Comparison of ENCODE assay signal across 8 cellular contexts in genomic region chr1:39184354-39184818, GRCh38. TPM values are rescaled to one million over a fixed set of nuclear protein-coding genes. Genes with fewer than 3 reads are reported as not detected.
DNase-seq lines count a peak whose midpoint lies in the region; ATAC-seq and TF ChIP-seq lines count a peak whose summit lies in the region.

No MANE protein-coding gene starts in this region.

- peaks cover 50% of the 10 kb centered on the region for H3K4me1 Mint-ChIP-seq in activated CD4-positive, alpha-beta T cell treated with anti-CD3 and anti-CD28 coated beads, Interleukin-2, amount 10 ng/mL, durations not matched to agents 24 days and 14 days
- H3K4me1 Mint-ChIP-seq in activated T-helper 2 cell treated with anti-CD3 and anti-CD28 coated beads, Interferon-gamma antibody, Interleukin-2, Interleukin-4, amounts not matched to agents 10 μg/mL and 5 μg/mL and 100 μg/mL, durations not matched to agents 14 hours and 24 hours and 36 hours (ENCODE audit: low read depth): peaks cover 49% of the 10 kb centered on the region

- H3K9me3 Mint-ChIP-seq in activated CD4-positive, alpha-beta T cell treated with anti-CD3 and anti-CD28 coated beads, Interleukin-2, amount 10 ng/mL, durations not matched to agents 24 days and 14 days: no peaks in the 10 kb centered on the region
- no peaks in the 10 kb centered on the region for H3K9me3 Mint-ChIP-seq in activated T-helper 2 cell treated with anti-CD3 and anti-CD28 coated beads, Interferon-gamma antibody, Interleukin-2, Interleukin-4, amounts not matched to agents 10 μg/mL and 5 μg/mL and 100 μg/mL, durations not matched to agents 14 hours and 24 hours and 36 hours

- H3K4me3 Mint-ChIP-seq in activated CD4-positive, alpha-beta T cell treated with anti-CD3 and anti-CD28 coated beads, Interleukin-2, amount 10 ng/mL, durations not matched to agents 24 days and 14 days: peak overlapping the region; percentile 74
- peak overlapping the region; percentile 5 for H3K4me3 Mint-ChIP-seq in activated T-helper 2 cell treated with anti-CD3 and anti-CD28 coated beads, Interferon-gamma antibody, Interleukin-2, Interleukin-4, amounts not matched to agents 10 μg/mL and 5 μg/mL and 100 μg/mL, durations not matched to agents 14 hours and 24 hours and 36 hours (ENCODE audit: low read depth)

- peak; percentile 8 for ATAC-seq in left lung

- H3K36me3 Mint-ChIP-seq in activated CD4-positive, alpha-beta T cell treated with anti-CD3 and anti-CD28 coated beads, Interleukin-2, amount 10 ng/mL, durations not matched to agents 24 days and 14 days (ENCODE audit: low read depth): no peaks in the 10 kb centered on the region
- no peaks in the 10 kb centered on the region for H3K36me3 Mint-ChIP-seq in activated T-helper 2 cell treated with anti-CD3 and anti-CD28 coated beads, Interferon-gamma antibody, Interleukin-2, Interleukin-4, amounts not matched to agents 10 μg/mL and 5 μg/mL and 100 μg/mL, durations not matched to agents 14 hours and 24 hours and 36 hours (ENCODE audit: low read depth)

- H3K4me1 ChIP-seq in left lung: peaks cover 26 to 56% of the 10 kb centered on the region in 2 donors

- H3K27me3 Mint-ChIP-seq in activated CD4-positive, alpha-beta T cell treated with anti-CD3 and anti-CD28 coated beads, Interleukin-2, amount 10 ng/mL, durations not matched to agents 24 days and 14 days: no peaks in the 10 kb centered on the region
- H3K27me3 Mint-ChIP-seq in activated T-helper 2 cell treated with anti-CD3 and anti-CD28 coated beads, Interferon-gamma antibody, Interleukin-2, Interleukin-4, amounts not matched to agents 10 μg/mL and 5 μg/mL and 100 μg/mL, durations not matched to agents 14 hours and 24 hours and 36 hours (ENCODE audit: low read depth): no peaks in the 10 kb centered on the region

- H3K36me3 ChIP-seq in left lung: no peaks in the 10 kb centered on the region

- no peaks in the 10 kb centered on the region for H3K27me3 ChIP-seq in left lung

- H3K27ac Mint-ChIP-seq in activated CD4-positive, alpha-beta T cell treated with anti-CD3 and anti-CD28 coated beads, Interleukin-2, amount 10 ng/mL, durations not matched to agents 24 days and 14 days: peak overlapping the region; percentile 97
- peak overlapping the region; percentile 86 for H3K27ac Mint-ChIP-seq in activated T-helper 2 cell treated with anti-CD3 and anti-CD28 coated beads, Interferon-gamma antibody, Interleukin-2, Interleukin-4, amounts not matched to agents 10 μg/mL and 5 μg/mL and 100 μg/mL, durations not matched to agents 14 hours and 24 hours and 36 hours

- TF ChIP-seq CTCF in left lung (IDR thresholded peaks at IDR 0.05): no peak

- no peak for DNase-seq in activated CD4-positive, alpha-beta T cell treated with anti-CD3 and anti-CD28 coated beads, Interleukin-2, amount 10 ng/mL, durations not matched to agents 24 days and 14 days
- no peak for DNase-seq in activated CD4-positive, alpha-beta T cell treated with anti-CD3 and anti-CD28 coated beads for 4 hours
- DNase-seq in activated T-helper 2 cell treated with anti-CD3 and anti-CD28 coated beads, Interferon-gamma antibody, Interleukin-2, Interleukin-4, amounts not matched to agents 10 μg/mL and 5 μg/mL and 100 μg/mL, durations not matched to agents 14 hours and 24 hours and 36 hours (ENCODE audit: low spot score): no peak
- no peak for DNase-seq in left lung
- no peak for DNase-seq in NCI-H345 treated with DMSO at 0.1 percent for 48 hours (lab: John Stamatoyannopoulos, UW; ENCODE audit: unreplicated experiment)
- no peak for DNase-seq in stimulated activated CD4-positive, alpha-beta T cell treated with anti-CD3 and anti-CD28 coated beads, Interleukin-4, amount 100 ng/mL, for 4 hours
- DNase-seq in stimulated activated CD8-positive, alpha-beta memory T cell treated with anti-CD3 and anti-CD28 coated beads, Interleukin-4, amount 100 ng/mL, for 48 hours: no peak

- no peak overlapping the region for H3K4me3 ChIP-seq in left lung

- intact Hi-C loops in activated CD4-positive, alpha-beta T cell treated with anti-CD3 and anti-CD28 coated beads, Interleukin-2, amount 10 ng/mL, durations not matched to agents 24 days and 14 days (cut with micrococcal nuclease): loop anchor here (1.0 to 5.0 kb wide), 3 partner anchors 8 to 70 kb away; no protein-coding TSS in a partner anchor
- intact Hi-C loops in activated T-helper 2 cell treated with anti-CD3 and anti-CD28 coated beads, Interferon-gamma antibody, Interleukin-2, Interleukin-4, amounts not matched to agents 10 μg/mL and 5 μg/mL and 100 μg/mL, durations not matched to agents 14 hours and 24 hours and 36 hours (cut with micrococcal nuclease): loop anchor here (1.0 to 2.0 kb wide), 3 partner anchors 8 to 74 kb away; partner anchors contain the start of gene MACF1
- intact Hi-C loops in left lung (cut with DNase I): loop anchor here (10.0 kb wide), 1 partner anchor 80 kb away; no protein-coding TSS in a partner anchor

- H3K9me3 ChIP-seq in left lung: no peaks in the 10 kb centered on the region

- H3K27ac ChIP-seq in left lung: peak overlapping the region; percentile 72 to 75
- H3K27ac ChIP-seq in temporal lobe (ENCODE audit: low read depth, low read length): peak overlapping the region; percentile 2

RNA-seq across cellular contexts. Expression of gene MACF1, which starts 20.1 kb away (rescaled TPM):
- 203 and 204 TPM in 2 replicates for total RNA-seq in activated CD4-positive, alpha-beta T cell treated with anti-CD3 and anti-CD28 coated beads, Interleukin-2, amount 10 ng/mL, durations not matched to agents 24 days and 14 days
- 210 and 212 TPM in 2 replicates for total RNA-seq in activated T-helper 2 cell treated with anti-CD3 and anti-CD28 coated beads, Interferon-gamma antibody, Interleukin-2, Interleukin-4, amounts not matched to agents 10 μg/mL and 5 μg/mL and 100 μg/mL, durations not matched to agents 14 hours and 24 hours and 36 hours
- total RNA-seq in left lung (100 to 1,000 TPM; 358 to 385 TPM), temporal lobe (386 TPM)
